In genomic region chr6:160112628-160113294, GRCh38 we compare ENCODE assay signal across 18 cellular contexts. TPM values are rescaled to one million over a fixed set of nuclear protein-coding genes. Genes with fewer than 3 reads are reported as not detected.
"Had no signal": no experiment of that assay in that cellular context is flagged by ENCODE, and none has a peak within 500 bp of the region (broad histone marks: within the 10 kb centered on the region; RNA-seq: fewer than 3 reads in every experiment).

No MANE protein-coding gene starts in this region.

- H3K27ac Mint-ChIP-seq: activated B cell treated with CpG ODN at 0.5 μM for 24 hours; activated CD8-positive, alpha-beta T cell treated with anti-CD3 and anti-CD28 coated beads, Interleukin-2, amount 10 ng/mL, durations not matched to agents 7 days and 5 days; activated naive CD4-positive, alpha-beta T cell treated with anti-CD3 and anti-CD28 coated beads, Interleukin-2, amount 50 U/mL, for 72 hours; stimulated activated memory B cell treated with anti-CD40 and anti-IgM and Interleukin-4, amounts not matched to agents 10 μg/mL and 1 μg/mL and 100 μg/mL, for 72 hours; T-helper 17 cell had no signal

- H3K4me1 Mint-ChIP-seq: activated B cell treated with CpG ODN at 0.5 μM for 24 hours; stimulated activated memory B cell treated with anti-CD40 and anti-IgM and Interleukin-4, amounts not matched to agents 10 μg/mL and 1 μg/mL and 100 μg/mL, for 72 hours had no signal

- H3K36me3 ChIP-seq: transverse colon had no signal

- H3K9me3 ChIP-seq: esophagus squamous epithelium, transverse colon had no signal

- H3K4me1 ChIP-seq: esophagus squamous epithelium, transverse colon had no signal

- H3K4me3 Mint-ChIP-seq: activated B cell treated with CpG ODN at 0.5 μM for 24 hours; activated CD8-positive, alpha-beta T cell treated with anti-CD3 and anti-CD28 coated beads, Interleukin-2, amount 10 ng/mL, durations not matched to agents 7 days and 5 days; stimulated activated memory B cell treated with anti-CD40 and anti-IgM and Interleukin-4, amounts not matched to agents 10 μg/mL and 1 μg/mL and 100 μg/mL, for 72 hours; T-helper 17 cell had no signal

- H3K27me3 Mint-ChIP-seq: activated B cell treated with CpG ODN at 0.5 μM for 24 hours; stimulated activated memory B cell treated with anti-CD40 and anti-IgM and Interleukin-4, amounts not matched to agents 10 μg/mL and 1 μg/mL and 100 μg/mL, for 72 hours; T-helper 17 cell had no signal

- H3K27me3 ChIP-seq: esophagus squamous epithelium, transverse colon had no signal

- FAIRE-seq: endometrium had no signal

- H3K4me3 ChIP-seq: esophagus squamous epithelium, lung, transverse colon had no signal

- H3K27ac ChIP-seq: esophagus squamous epithelium, transverse colon had no signal

- DNase-seq: activated B cell treated with CpG ODN at 0.5 μM for 24 hours; activated CD4-positive, alpha-beta T cell treated with anti-CD3 and anti-CD28 coated beads for 48 hours; activated CD8-positive, alpha-beta memory T cell treated with anti-CD3 and anti-CD28 coated beads, Interleukin-2, amount 50 U/mL, for 4 hours; activated CD8-positive, alpha-beta T cell treated with anti-CD3 and anti-CD28 coated beads, Interleukin-2, amount 10 ng/mL, durations not matched to agents 7 days and 5 days; activated gamma-delta T cell; activated T-cell treated with anti-CD3 and anti-CD28 coated beads, Interleukin-2, amount 50 U/mL, for 48 hours; esophagus squamous epithelium; glutamatergic neuron; retina; stimulated activated CD4-positive, alpha-beta T cell treated with anti-CD3 and anti-CD28 coated beads, Interleukin-2, amount 100 ng/mL, for 48 hours; substantia nigra; T-helper 17 cell; transverse colon had no signal

RNA-seq across cellular contexts. Expression of gene SLC22A1, which starts 8.9 kb away (rescaled TPM):
- total RNA-seq: cardiac septum had no signal
